ENCODE assay signal across 1 cellular context in genomic region chr21:29078884-29079765, GRCh38.
A peak's percentile ranks its signal among the peaks of the same experiment; 100 is the strongest.
TF ChIP-seq lines count a peak whose summit lies in the region.

No MANE protein-coding gene starts in this region.

TF ChIP-seq in K562, 482 proteins besides CTCF, POLR2A, EP300 and RAD21:
- peak; percentile 47; the same call in 1 of the 2 replicates for TF ChIP-seq NFIX (CRISPR knock-in tag; IDR thresholded peaks at IDR 0.05; ENCODE audit: low read depth)
- 0 out of 2 replicates have a peak, but pooled peaks have one; percentile 11 for TF ChIP-seq JUND (IDR thresholded peaks at IDR 0.05; ENCODE audit: borderline replicate concordance, low read depth, low read length)
- TF ChIP-seq JUND (tag; IDR thresholded peaks at IDR 0.05; ENCODE audit: borderline replicate concordance, low read depth, low read length), result no peak
- peak; percentile 92 for TF ChIP-seq NFIC (IDR thresholded peaks at IDR 0.05)
- no peak for TF ChIP-seq FOXA1 (IDR thresholded peaks at IDR 0.05; ENCODE audit: borderline replicate concordance)
- TF ChIP-seq FOSL1 (tag; conservative IDR thresholded peaks at IDR 0.05), result 0 out of 2 replicates have a peak, but pooled peaks have one; percentile 19
- TF ChIP-seq SPI1 (IDR thresholded peaks at IDR 0.05; ENCODE audit: borderline replicate concordance, low read depth, low read length), result 0 out of 2 replicates have a peak, but pooled peaks have one; percentile 1
